ENCODE assay signal across 34 cellular contexts in genomic region chr12:119687879-119688278, GRCh38.
"Had no signal": no experiment of that assay in that cellular context is flagged by ENCODE, and none has a peak within 500 bp of the region (broad histone marks: within the 10 kb centered on the region; RNA-seq: fewer than 3 reads in every experiment).

No MANE protein-coding gene starts in this region.

- H3K4me1 Mint-ChIP-seq: activated T-helper 17 cell treated with anti-CD3 and anti-CD28 coated beads, Interleukin-2, amount 50 U/mL, for 72 hours had no signal

- H3K36me3 ChIP-seq: breast epithelium had no signal

- H3K4me3 Mint-ChIP-seq: activated CD8-positive, alpha-beta T cell treated with anti-CD3 and anti-CD28 coated beads for 36 hours; activated naive CD4-positive, alpha-beta T cell treated with anti-CD3 and anti-CD28 coated beads, Interleukin-2, amount 50 U/mL, for 24 hours; activated naive CD8-positive, alpha-beta T cell treated with anti-CD3 and anti-CD28 coated beads, Interleukin-2, amount 10 ng/mL, durations not matched to agents 7 days and 5 days; activated T-cell treated with anti-CD3 and anti-CD28 coated beads, Interleukin-2, amount 50 U/mL, for 72 hours; activated T-helper 17 cell treated with anti-CD3 and anti-CD28 coated beads, Interleukin-2, amount 50 U/mL, for 72 hours; T-cell had no signal

- H3K4me3 ChIP-seq: body of pancreas, breast epithelium had no signal

- DNase-seq: activated CD4-positive, alpha-beta T cell treated with anti-CD3 and anti-CD28 coated beads for 1 hour; activated CD4-positive, alpha-beta T cell treated with anti-CD3 and anti-CD28 coated beads for 48 hours; activated CD4-positive, alpha-beta T cell treated with anti-CD3 and anti-CD28 coated beads, Interleukin-2, amount 50 U/mL, for 4 hours; activated CD4-positive, CD25-positive, alpha-beta regulatory T cell; activated CD8-positive, alpha-beta T cell treated with anti-CD3 and anti-CD28 coated beads for 36 hours; activated effector memory CD4-positive, alpha-beta T cell treated with anti-CD3 and anti-CD28 coated beads, Interleukin-2, amount 50 U/mL, for 16 hours; activated naive CD4-positive, alpha-beta T cell; activated naive CD8-positive, alpha-beta T cell treated with anti-CD3 and anti-CD28 coated beads, Interleukin-2, amount 10 ng/mL, durations not matched to agents 7 days and 5 days; activated T-cell treated with anti-CD3 and anti-CD28 coated beads, Interleukin-2, amount 50 U/mL, for 1 hour; activated T-cell treated with anti-CD3 and anti-CD28 coated beads, Interleukin-2, amount 50 U/mL, for 72 hours; amygdala; body of pancreas; Karpas-422; KBM-7; NCI-H1105; NCI-H1417 treated with DMSO at 0.1 percent for 48 hours; NCI-H1930; NCI-H2081 treated with DMSO at 0.1 percent for 48 hours; NCI-H226; NCI-H446 treated with DMSO at 0.1 percent for 48 hours; NCI-H524; NCI-H69; NCI-H82; PC-3; SIG-M5; T-cell; T1000; WERI-Rb-1 had no signal

- H3K9me3 ChIP-seq: body of pancreas, breast epithelium had no signal

- H3K27me3 Mint-ChIP-seq: activated CD8-positive, alpha-beta T cell treated with anti-CD3 and anti-CD28 coated beads for 36 hours; activated naive CD4-positive, alpha-beta T cell treated with anti-CD3 and anti-CD28 coated beads, Interleukin-2, amount 50 U/mL, for 24 hours; activated naive CD8-positive, alpha-beta T cell treated with anti-CD3 and anti-CD28 coated beads, Interleukin-2, amount 10 ng/mL, durations not matched to agents 7 days and 5 days; activated T-helper 17 cell treated with anti-CD3 and anti-CD28 coated beads, Interleukin-2, amount 50 U/mL, for 72 hours; T-cell had no signal

- ATAC-seq: activated CD8-positive, alpha-beta T cell treated with anti-CD3 and anti-CD28 coated beads for 36 hours; activated T-cell treated with anti-CD3 and anti-CD28 coated beads, Interleukin-2, amount 50 U/mL, for 72 hours; activated T-helper 17 cell treated with anti-CD3 and anti-CD28 coated beads, Interleukin-2, amount 50 U/mL, for 72 hours; body of pancreas; PC-3; Right ventricle myocardium inferior; SK-N-SH treated with all-trans-retinoic acid at 6 μM for 48 hours; T-cell had no signal

- H3K4me1 ChIP-seq: breast epithelium had no signal

- H3K9me3 Mint-ChIP-seq: activated CD8-positive, alpha-beta T cell treated with anti-CD3 and anti-CD28 coated beads for 36 hours; activated naive CD4-positive, alpha-beta T cell treated with anti-CD3 and anti-CD28 coated beads, Interleukin-2, amount 50 U/mL, for 24 hours; activated naive CD8-positive, alpha-beta T cell treated with anti-CD3 and anti-CD28 coated beads, Interleukin-2, amount 10 ng/mL, durations not matched to agents 7 days and 5 days; activated T-cell treated with anti-CD3 and anti-CD28 coated beads, Interleukin-2, amount 50 U/mL, for 72 hours; activated T-helper 17 cell treated with anti-CD3 and anti-CD28 coated beads, Interleukin-2, amount 50 U/mL, for 72 hours; T-cell had no signal

- H3K27ac ChIP-seq: body of pancreas, RWPE1, WERI-Rb-1 had no signal

- H3K27ac Mint-ChIP-seq: activated CD8-positive, alpha-beta T cell treated with anti-CD3 and anti-CD28 coated beads for 36 hours; activated naive CD4-positive, alpha-beta T cell treated with anti-CD3 and anti-CD28 coated beads, Interleukin-2, amount 50 U/mL, for 24 hours; activated naive CD8-positive, alpha-beta T cell treated with anti-CD3 and anti-CD28 coated beads, Interleukin-2, amount 10 ng/mL, durations not matched to agents 7 days and 5 days; activated T-cell treated with anti-CD3 and anti-CD28 coated beads, Interleukin-2, amount 50 U/mL, for 72 hours; activated T-helper 17 cell treated with anti-CD3 and anti-CD28 coated beads, Interleukin-2, amount 50 U/mL, for 72 hours; T-cell had no signal

- H3K27me3 ChIP-seq: body of pancreas, breast epithelium had no signal
